ENCODE assay signal across 8 cellular contexts in the genomic region with DNA sequence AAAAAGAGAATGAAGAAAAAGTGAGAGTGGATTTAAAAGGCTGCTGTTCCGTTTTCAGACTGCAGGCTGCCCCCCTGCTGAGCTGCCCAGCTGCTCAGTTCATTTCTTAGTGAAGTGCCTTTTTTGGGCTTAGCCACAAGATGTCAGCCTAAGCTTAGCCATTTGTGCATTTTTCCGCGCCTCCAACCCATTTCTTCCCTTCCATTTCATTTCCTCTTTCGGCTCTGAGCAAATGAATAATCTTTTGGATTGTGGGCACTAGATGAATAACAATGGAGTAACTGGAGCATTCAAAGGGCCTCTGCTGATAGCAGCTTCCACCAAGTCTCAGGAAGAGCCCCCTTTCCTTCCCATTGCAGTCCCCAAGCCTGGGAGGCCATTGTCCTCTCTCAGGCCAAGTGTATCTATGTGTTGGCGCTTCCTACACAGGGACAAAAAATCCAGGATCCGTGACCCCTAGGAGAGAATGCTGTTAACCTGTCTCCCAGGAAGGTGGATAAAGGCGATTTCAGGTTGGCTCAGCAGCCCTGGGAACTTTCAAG.
DNase-seq lines count a peak whose midpoint lies in the region; ATAC-seq and TF ChIP-seq lines count a peak whose summit lies in the region.

No MANE protein-coding gene starts in this region.

- no peaks in the 10 kb centered on the region for H3K4me1 Mint-ChIP-seq in activated naive CD4-positive, alpha-beta T cell treated with anti-CD3 and anti-CD28 coated beads, Interleukin-2, amount 10 ng/mL, durations not matched to agents 7 days and 5 days

- intact Hi-C loops in body of pancreas (cut with DNase I), result loop anchor here (5.0 kb wide), 1 partner anchor 182 kb away; no protein-coding TSS in a partner anchor
- intact Hi-C loops in spleen (cut with DNase I; ENCODE audit: low total_unique reads), result no loop called here

- H3K27me3 ChIP-seq in NT2/D1 (ENCODE audit: insufficient read depth, insufficient read length), result no peaks in the 10 kb centered on the region
- H3K27me3 ChIP-seq in body of pancreas, result no peaks in the 10 kb centered on the region
- H3K27me3 ChIP-seq in spleen (replicated peaks in 1 of 7), result no peaks in the 10 kb centered on the region

- no peaks in the 10 kb centered on the region for H3K36me3 Mint-ChIP-seq in activated naive CD4-positive, alpha-beta T cell treated with anti-CD3 and anti-CD28 coated beads, Interleukin-2, amount 10 ng/mL, durations not matched to agents 7 days and 5 days

- no peaks in the 10 kb centered on the region for H3K9me3 Mint-ChIP-seq in activated naive CD4-positive, alpha-beta T cell treated with anti-CD3 and anti-CD28 coated beads, Interleukin-2, amount 10 ng/mL, durations not matched to agents 7 days and 5 days

- peak; percentile 44 for DNase-seq in activated naive CD4-positive, alpha-beta T cell treated with anti-CD3 and anti-CD28 coated beads, Interleukin-2, amount 10 ng/mL, durations not matched to agents 7 days and 5 days
- no peak for DNase-seq in activated naive CD4-positive, alpha-beta T cell (lab: John Stamatoyannopoulos, UW)
- peak; percentile 67 for DNase-seq in HuH-7 (ENCODE audit: low spot score)
- DNase-seq in NT2/D1 (ENCODE audit: low read depth, low spot score), result peak; percentile 51
- peak; percentile 60 to 74 (median 66) for DNase-seq in body of pancreas
- peak; percentile 80 for DNase-seq in iPS-NIHi11 (ENCODE audit: low spot score)
- no peak for DNase-seq in spleen

- H3K27ac Mint-ChIP-seq in activated naive CD4-positive, alpha-beta T cell treated with anti-CD3 and anti-CD28 coated beads, Interleukin-2, amount 10 ng/mL, durations not matched to agents 7 days and 5 days, result no peak overlapping the region

- no peak overlapping the region for H3K4me3 Mint-ChIP-seq in activated naive CD4-positive, alpha-beta T cell treated with anti-CD3 and anti-CD28 coated beads, Interleukin-2, amount 10 ng/mL, durations not matched to agents 7 days and 5 days

- H3K9me3 ChIP-seq in NT2/D1 (ENCODE audit: insufficient read depth, low read length), result no peaks in the 10 kb centered on the region; the same call in 1 of the 2 replicates
- H3K9me3 ChIP-seq in body of pancreas, result no peaks in the 10 kb centered on the region
- H3K9me3 ChIP-seq in spleen, result peaks cover 0 to 14% (median 5%) of the 10 kb centered on the region in 8 donors

- no peak overlapping the region for H3K27ac ChIP-seq in body of pancreas
- no peak overlapping the region for H3K27ac ChIP-seq in spleen

- H3K4me1 ChIP-seq in NT2/D1 (ENCODE audit: insufficient read depth, insufficient read length) (no peaks in the 10 kb centered on the region), body of pancreas (peaks cover 4% of the 10 kb centered on the region), spleen (no peaks in the 10 kb centered on the region)

- 17 to 19% methylated on average over 7 of the region's 7 CpGs for WGBS in body of pancreas, 2 donors
- 22 to 34% (median 29%) methylated on average over 7 of the region's 7 CpGs for WGBS in spleen, 5 donors

- no peaks in the 10 kb centered on the region for H3K27me3 Mint-ChIP-seq in activated naive CD4-positive, alpha-beta T cell treated with anti-CD3 and anti-CD28 coated beads, Interleukin-2, amount 10 ng/mL, durations not matched to agents 7 days and 5 days

- TF ChIP-seq POLR2A in body of pancreas (IDR thresholded peaks at IDR 0.05) (no peak), spleen (IDR thresholded peaks at IDR 0.05) (no peak)

- TF ChIP-seq CTCF in body of pancreas (IDR thresholded peaks at IDR 0.05), result peak; percentile 73 to 99 (median 95)
- TF ChIP-seq CTCF in spleen (IDR thresholded peaks at IDR 0.05 in 8 of 11, conservative IDR thresholded peaks at IDR 0.05 in 3 of 11), result peak; percentile 28 to 71 (median 58)

- no peaks in the 10 kb centered on the region for H3K36me3 ChIP-seq in NT2/D1 (ENCODE audit: insufficient read depth, insufficient read length, low read length)
- H3K36me3 ChIP-seq in body of pancreas (replicated peaks in 1 of 2; ENCODE audit: insufficient read depth in 1 of 2, low read depth in 2 of 2), result no peaks in the 10 kb centered on the region
- no peaks in the 10 kb centered on the region for H3K36me3 ChIP-seq in spleen

- no peak overlapping the region for H3K9ac ChIP-seq in NT2/D1 (ENCODE audit: insufficient read length, low read depth)

- CTCF ChIA-PET in activated naive CD4-positive, alpha-beta T cell treated with anti-CD3 and anti-CD28 coated beads, Interleukin-2, amount 10 ng/mL, durations not matched to agents 7 days and 5 days (lab: Charles Lee), result interaction anchor here (0.7 to 2.7 kb wide), 9 partner anchors 9 to 848 kb away, joined by 3 to 16 read pairs (median 5); no protein-coding TSS in a partner anchor

- ATAC-seq in GM21825 (IDR thresholded peaks at IDR 0.05; ENCODE audit: unreplicated experiment) (peak; percentile 86), body of pancreas (peak; percentile 93)

- no peak overlapping the region for H3K4me3 ChIP-seq in NT2/D1 (ENCODE audit: insufficient read length, low read depth)
- no peak overlapping the region for H3K4me3 ChIP-seq in body of pancreas
- no peak overlapping the region for H3K4me3 ChIP-seq in spleen

Comparison
In these comparisons a context has a peak if more than half of its experiments do, and no peak if none do; other contexts are left out.
1. DNase-seq: peak in activated naive CD4-positive, alpha-beta T cell treated with anti-CD3 and anti-CD28 coated beads, Interleukin-2, amount 10 ng/mL, durations not matched to agents 7 days and 5 days (single experiment), HuH-7 (single experiment), NT2/D1 (single experiment), body of pancreas (4 of 4) and iPS-NIHi11 (single experiment); none in activated naive CD4-positive, alpha-beta T cell (0 of 4) and spleen (single experiment).